Comparison of ENCODE assay signal across 13 cellular contexts in genomic region chr2:138267902-138268254, GRCh38.
DNase-seq lines count a peak whose midpoint lies in the region; ATAC-seq and TF ChIP-seq lines count a peak whose summit lies in the region.
"Had no signal": no experiment of that assay in that cellular context is flagged by ENCODE, and none has a peak within 500 bp of the region (broad histone marks: within the 10 kb centered on the region; RNA-seq: fewer than 3 reads in every experiment).

No MANE protein-coding gene starts in this region.

- peak overlapping the region; percentile 58 for H3K27ac Mint-ChIP-seq in HFFc6
- no peak overlapping the region for H3K27ac Mint-ChIP-seq in stimulated activated memory B cell treated with anti-CD40 and anti-IgM and Interleukin-4, amounts not matched to agents 10 μg/mL and 1 μg/mL and 100 μg/mL, for 72 hours
- H3K27ac Mint-ChIP-seq: activated T-helper 2 cell treated with anti-CD3 and anti-CD28 coated beads, Interferon-gamma antibody, Interleukin-2, Interleukin-4, amounts not matched to agents 10 μg/mL and 5 μg/mL and 100 μg/mL, durations not matched to agents 14 hours and 24 hours and 36 hours; stimulated activated effector memory CD8-positive, alpha-beta T cell treated with anti-CD3 and anti-CD28 coated beads, Interleukin-12 subunit alpha, Interleukin-12 subunit beta, amount 100 ng/mL, for 72 hours had no signal

- no peaks in the 10 kb centered on the region for H3K9me3 ChIP-seq in Karpas-422 (ENCODE audit: low read length)

- H3K79me2 ChIP-seq in Karpas-422 (ENCODE audit: low read length): no peaks in the 10 kb centered on the region

- no peaks in the 10 kb centered on the region; the same call in 1 of the 2 replicates for H3K27me3 Mint-ChIP-seq in HFFc6 (ENCODE audit: insufficient read depth)
- no peaks in the 10 kb centered on the region for H3K27me3 Mint-ChIP-seq in stimulated activated memory B cell treated with anti-CD40 and anti-IgM and Interleukin-4, amounts not matched to agents 10 μg/mL and 1 μg/mL and 100 μg/mL, for 72 hours

- H3K4me1 Mint-ChIP-seq in HFFc6 (ENCODE audit: low read depth): peaks cover 47% of the 10 kb centered on the region
- H3K4me1 Mint-ChIP-seq in stimulated activated memory B cell treated with anti-CD40 and anti-IgM and Interleukin-4, amounts not matched to agents 10 μg/mL and 1 μg/mL and 100 μg/mL, for 72 hours: no peaks in the 10 kb centered on the region
- H3K4me1 Mint-ChIP-seq: stimulated activated effector memory CD8-positive, alpha-beta T cell treated with anti-CD3 and anti-CD28 coated beads, Interleukin-12 subunit alpha, Interleukin-12 subunit beta, amount 100 ng/mL, for 72 hours had no signal

- H3K4me3 ChIP-seq in Karpas-422 (ENCODE audit: low read length): no peak overlapping the region
- H3K4me3 ChIP-seq: smooth muscle cell had no signal

- H3K9me2 ChIP-seq in Karpas-422 (replicated peaks; ENCODE audit: insufficient read depth, low read length): no peaks in the 10 kb centered on the region

- no peak overlapping the region for H3K9ac ChIP-seq in Karpas-422 (ENCODE audit: low read length)

- peak; percentile 40 for ATAC-seq in GM18870 (IDR thresholded peaks at IDR 0.05; ENCODE audit: unreplicated experiment)
- peak; percentile 13 for ATAC-seq in HG03521 (IDR thresholded peaks at IDR 0.05; ENCODE audit: unreplicated experiment)
- ATAC-seq in stimulated activated memory B cell treated with anti-CD40 and anti-IgM and Interleukin-4, amounts not matched to agents 10 μg/mL and 1 μg/mL and 100 μg/mL, for 72 hours: no peak

- no peaks in the 10 kb centered on the region for H3K4me1 ChIP-seq in Karpas-422 (ENCODE audit: low read length)

- peaks cover 2% of the 10 kb centered on the region for H3K9me3 Mint-ChIP-seq in HFFc6
- H3K9me3 Mint-ChIP-seq in stimulated activated memory B cell treated with anti-CD40 and anti-IgM and Interleukin-4, amounts not matched to agents 10 μg/mL and 1 μg/mL and 100 μg/mL, for 72 hours: peaks cover 2% of the 10 kb centered on the region

- intact Hi-C loops in posterior cingulate gyrus (cut with DNase I): no loop called here

- TF ChIP-seq CTCF in HFFc6 (IDR thresholded peaks at IDR 0.05): no peak

- H3K36me3 ChIP-seq in Karpas-422 (ENCODE audit: insufficient read depth, low read length): no peaks in the 10 kb centered on the region

- H4K20me1 ChIP-seq in Karpas-422 (ENCODE audit: insufficient read depth, low read depth, low read length): no peaks in the 10 kb centered on the region

- peak overlapping the region; percentile 24 for H3K4me3 Mint-ChIP-seq in HFFc6
- H3K4me3 Mint-ChIP-seq in stimulated activated memory B cell treated with anti-CD40 and anti-IgM and Interleukin-4, amounts not matched to agents 10 μg/mL and 1 μg/mL and 100 μg/mL, for 72 hours: no peak overlapping the region
- H3K4me3 Mint-ChIP-seq: stimulated activated effector memory CD8-positive, alpha-beta T cell treated with anti-CD3 and anti-CD28 coated beads, Interleukin-12 subunit alpha, Interleukin-12 subunit beta, amount 100 ng/mL, for 72 hours had no signal

- no peaks in the 10 kb centered on the region for H3K27me3 ChIP-seq in Karpas-422 (ENCODE audit: low read length)

- H3K36me3 Mint-ChIP-seq in HFFc6 (ENCODE audit: low read depth): peaks cover 1% of the 10 kb centered on the region; the same call in 1 of the 2 replicates
- no peaks in the 10 kb centered on the region for H3K36me3 Mint-ChIP-seq in stimulated activated memory B cell treated with anti-CD40 and anti-IgM and Interleukin-4, amounts not matched to agents 10 μg/mL and 1 μg/mL and 100 μg/mL, for 72 hours
- H3K36me3 Mint-ChIP-seq: stimulated activated effector memory CD8-positive, alpha-beta T cell treated with anti-CD3 and anti-CD28 coated beads, Interleukin-12 subunit alpha, Interleukin-12 subunit beta, amount 100 ng/mL, for 72 hours had no signal

- H3K4me2 ChIP-seq in Karpas-422 (ENCODE audit: low read depth, low read length, poor library complexity, severe bottlenecking): no peak overlapping the region
- H3K4me2 ChIP-seq: smooth muscle cell had no signal

- no peak overlapping the region for H3K27ac ChIP-seq in Karpas-422 (ENCODE audit: low read length)

- H2AFZ ChIP-seq in Karpas-422 (ENCODE audit: low read length): no peak overlapping the region

- DNase-seq in HFFc6: no peak
- peak; percentile 47 for DNase-seq in kidney glomerular epithelial cell (lab: John Stamatoyannopoulos, UW)
- DNase-seq in T-helper 2 cell: no peak
- no peak for DNase-seq in Karpas-422
- no peak for DNase-seq in posterior cingulate gyrus
- DNase-seq: DMS53, head of caudate nucleus had no signal
